In genomic region chr14:24338843-24339242, GRCh38 we compare ENCODE assay signal across 9 cellular contexts. TPM values are rescaled to one million over a fixed set of nuclear protein-coding genes. Genes with fewer than 3 reads are reported as not detected.
DNase-seq lines count a peak whose midpoint lies in the region; ATAC-seq and TF ChIP-seq lines count a peak whose summit lies in the region.
"Had no signal": no experiment of that assay in that cellular context is flagged by ENCODE, and none has a peak within 500 bp of the region (broad histone marks: within the 10 kb centered on the region; RNA-seq: fewer than 3 reads in every experiment).

No MANE protein-coding gene starts in this region.

- H3K9ac ChIP-seq in iPS-18a (ENCODE audit: low read length) (no peak overlapping the region), smooth muscle cell (ENCODE audit: low read depth) (no peak overlapping the region)

- no peaks in the 10 kb centered on the region for H3K79me2 ChIP-seq in smooth muscle cell (ENCODE audit: low read depth)

- peaks cover 26% of the 10 kb centered on the region for H3K4me1 Mint-ChIP-seq in T-helper 17 cell

- peaks cover 6% of the 10 kb centered on the region for H3K36me3 Mint-ChIP-seq in T-helper 17 cell (ENCODE audit: low read depth)

- no peaks in the 10 kb centered on the region for H3K36me3 ChIP-seq in iPS-18a (ENCODE audit: control insufficient read depth, low read depth, low read length)
- no peaks in the 10 kb centered on the region for H3K36me3 ChIP-seq in smooth muscle cell (ENCODE audit: low read depth)
- no peaks in the 10 kb centered on the region for H3K36me3 ChIP-seq in prostate gland

- H3K4me2 ChIP-seq in smooth muscle cell: peak overlapping the region; percentile 87

- DNase-seq in GM12865 (ENCODE audit: low read depth) (no peak), T-helper 17 cell (no peak), smooth muscle cell (lab: John Stamatoyannopoulos, UW; ENCODE audit: unreplicated experiment) (no peak), prostate gland (ENCODE audit: low spot score) (no peak), occipital lobe (lab: John Stamatoyannopoulos, UW) (no peak), NCI-H524 treated with DMSO at 0.1 percent for 48 hours (lab: John Stamatoyannopoulos, UW) (no peak)

- peak overlapping the region; percentile 69 for H3K27ac Mint-ChIP-seq in T-helper 17 cell

- H3K4me3 ChIP-seq in GM12865 (ENCODE audit: low read depth, low read length) (peak overlapping the region; percentile 84), iPS-18a (ENCODE audit: low read length) (peak overlapping the region; percentile 70), smooth muscle cell (no peak overlapping the region), prostate gland (no peak overlapping the region)

- H3F3A ChIP-seq in smooth muscle cell (ENCODE audit: low read depth): no peaks in the 10 kb centered on the region

- no peaks in the 10 kb centered on the region for H3K9me3 ChIP-seq in T-helper 17 cell (ENCODE audit: control insufficient read depth, low read length, poor library complexity, severe bottlenecking)
- no peaks in the 10 kb centered on the region for H3K9me3 ChIP-seq in iPS-18a (ENCODE audit: control insufficient read depth, low read depth, low read length)
- no peaks in the 10 kb centered on the region for H3K9me3 ChIP-seq in smooth muscle cell (replicated peaks; ENCODE audit: low read depth)
- H3K9me3 ChIP-seq in prostate gland: no peaks in the 10 kb centered on the region

- H3K27me3 ChIP-seq in iPS-18a (ENCODE audit: control insufficient read depth, insufficient read depth, low read length) (peaks cover 93% of the 10 kb centered on the region), smooth muscle cell (ENCODE audit: low read depth) (peaks cover 97% of the 10 kb centered on the region), prostate gland (replicated peaks; ENCODE audit: insufficient read depth) (peaks cover 3% of the 10 kb centered on the region)

- no peak for TF ChIP-seq POLR2A in prostate gland (IDR thresholded peaks at IDR 0.05)

- H2AFZ ChIP-seq in smooth muscle cell (ENCODE audit: low read depth): no peak overlapping the region

- TF ChIP-seq CTCF in GM12865 (IDR thresholded peaks at IDR 0.05; ENCODE audit: insufficient read depth, low read depth, low read length, missing control alignments) (no peak), smooth muscle cell (IDR thresholded peaks at IDR 0.05; ENCODE audit: borderline replicate concordance, insufficient read depth, poor library complexity, severe bottlenecking) (no peak), prostate gland (IDR thresholded peaks at IDR 0.05) (no peak)

- H3K4me1 ChIP-seq in iPS-18a (ENCODE audit: control insufficient read depth, low read depth, low read length) (peaks cover 2% of the 10 kb centered on the region), smooth muscle cell (ENCODE audit: low read depth) (peaks cover 11% of the 10 kb centered on the region), prostate gland (replicated peaks) (no peaks in the 10 kb centered on the region)

- intact Hi-C loops in prostate gland (cut with DNase I): no loop called here

- H4K20me1 ChIP-seq in smooth muscle cell (ENCODE audit: low read depth): no peaks in the 10 kb centered on the region

- WGBS in smooth muscle cell (ENCODE audit: low lambda C conversion rate): 78% methylated on average over 14 of the region's 14 CpGs
- 85% methylated on average over 14 of the region's 14 CpGs for WGBS in prostate gland

- peaks cover 18% of the 10 kb centered on the region for H3K27me3 Mint-ChIP-seq in T-helper 17 cell

- H3K4me3 Mint-ChIP-seq in T-helper 17 cell: peak overlapping the region; percentile 91

- no peak for ATAC-seq in T-helper 17 cell

- H3K27ac ChIP-seq in iPS-18a (ENCODE audit: low read length) (no peak overlapping the region), smooth muscle cell (ENCODE audit: low read depth) (no peak overlapping the region), prostate gland (no peak overlapping the region)
- H3K27ac ChIP-seq: VCaP had no signal

RNA-seq across cellular contexts. Expression of gene RIPK3, which starts 0.9 kb away (rescaled TPM):
- total RNA-seq in T-helper 17 cell (10 to 100 TPM; 22.7 to 26.1 TPM), smooth muscle cell (1.3 and 1.6 TPM in 2 replicates), prostate gland (1 to 10 TPM; 1.9 to 7.6 TPM), occipital lobe (0.47 TPM)
- 1.2 TPM in 1 of 2 replicates, not detected in the other for polyA plus RNA-seq in smooth muscle cell
- total RNA-seq: M059J had no signal

RNA-seq across cellular contexts. Expression of gene ADCY4, which starts 4.0 kb away (rescaled TPM):
- total RNA-seq in T-helper 17 cell (1 to 10 TPM; 5.4 to 7.9 TPM), smooth muscle cell (0.13 and 0.45 TPM in 2 replicates), prostate gland (10 to 100 TPM; 19.4 to 28.7 TPM), occipital lobe (1.4 TPM)
- polyA plus RNA-seq in smooth muscle cell: 0.66 TPM in 1 of 2 replicates, not detected in the other
- total RNA-seq: M059J had no signal

RNA-seq across cellular contexts. Expression of gene LTB4R, which starts 27.5 kb away (rescaled TPM):
- total RNA-seq in T-helper 17 cell (10 to 100 TPM; 21.5 to 23.1 TPM), smooth muscle cell (2.7 and 2.8 TPM in 2 replicates), prostate gland (10 to 100 TPM; 11.8 to 14.2 TPM), occipital lobe (1.6 TPM)
- polyA plus RNA-seq in smooth muscle cell: 1.6 and 3.2 TPM in 2 replicates

RNA-seq across cellular contexts. Expression of gene LTB4R2, which starts 28.9 kb away (rescaled TPM):
- 10 to 100 TPM; 17.3 to 23.3 TPM for total RNA-seq in T-helper 17 cell
- 2.8 and 6.9 TPM in 2 replicates for total RNA-seq in smooth muscle cell
- 0.70 and 2.4 TPM in 2 replicates for polyA plus RNA-seq in smooth muscle cell
- 10 to 100 TPM; 19.5 to 27.3 TPM for total RNA-seq in prostate gland
- total RNA-seq in occipital lobe: 1.4 TPM

RNA-seq across cellular contexts. Expression of gene NFATC4, which starts 29.1 kb away (rescaled TPM):
- total RNA-seq in T-helper 17 cell: not detected
- total RNA-seq in smooth muscle cell: 40.1 and 44.6 TPM in 2 replicates
- 84.7 and 93.3 TPM in 2 replicates for polyA plus RNA-seq in smooth muscle cell
- total RNA-seq in prostate gland: 10 to 100 TPM in 1 of 2 donors, 1 to 10 TPM in 1; 6.3 to 41.1 TPM
- 5.1 TPM for total RNA-seq in occipital lobe

Comparison
In these comparisons a context has a peak if more than half of its experiments do, and no peak if none do; other contexts are left out.
1. H3K4me3 ChIP-seq: peak in GM12865 (single experiment) and iPS-18a (single experiment); none in smooth muscle cell (single experiment) and prostate gland (0 of 2).